Comparison of ENCODE assay signal across 24 cellular contexts in genomic region chr1:119159096-119159495, GRCh38. TPM values are rescaled to one million over a fixed set of nuclear protein-coding genes. Genes with fewer than 3 reads are reported as not detected.
DNase-seq lines count a peak whose midpoint lies in the region; ATAC-seq and TF ChIP-seq lines count a peak whose summit lies in the region.
"Had no signal": no experiment of that assay in that cellular context is flagged by ENCODE, and none has a peak within 500 bp of the region (broad histone marks: within the 10 kb centered on the region; RNA-seq: fewer than 3 reads in every experiment).

No MANE protein-coding gene starts in this region.

- H3K4me3 Mint-ChIP-seq in MCF 10A (ENCODE audit: unreplicated experiment), result no peak overlapping the region
- H3K4me3 Mint-ChIP-seq: H9 had no signal

- no peaks in the 10 kb centered on the region for H3K4me1 Mint-ChIP-seq in MCF 10A (ENCODE audit: insufficient read depth, unreplicated experiment)
- H3K4me1 Mint-ChIP-seq: H9 had no signal

- DNase-seq in breast epithelium (ENCODE audit: low spot score in 2 of 2), result no peak
- no peak for DNase-seq in MCF 10A (ENCODE audit: unreplicated experiment)
- DNase-seq in LHCN-M2 (ENCODE audit: low read depth), result peak; percentile 20
- peak; percentile 31 for DNase-seq in fibroblast of peridontal ligament (ENCODE audit: extremely low read depth)
- DNase-seq in suprapubic skin (ENCODE audit: low spot score in 2 of 2), result no peak
- DNase-seq in PC-3, result no peak
- DNase-seq: 8988T; activated CD4-positive, alpha-beta T cell treated with anti-CD3 and anti-CD28 coated beads, Interleukin-2, amount 50 U/mL, for 1 hour; activated effector memory CD4-positive, alpha-beta T cell treated with Interleukin-2 at 50 U/mL for 16 hours; caudate nucleus; erythroblast; H9; mucosa of descending colon; NCI-H1092; NCI-H2029; NCI-H446 treated with DMSO at 0.1 percent for 48 hours; NK-92 treated with Interleukin-12 subunit alpha and Interleukin-12 subunit beta, amount 100 ng/mL, for 24 hours; stimulated activated CD8-positive, alpha-beta memory T cell treated with anti-CD3 and anti-CD28 coated beads, Interleukin-4, amount 100 ng/mL, for 48 hours; WERI-Rb-1 had no signal

- H3K27me3 ChIP-seq in breast epithelium (no peaks in the 10 kb centered on the region), suprapubic skin (no peaks in the 10 kb centered on the region), PC-3 (ENCODE audit: low read length) (no peaks in the 10 kb centered on the region)
- H3K27me3 ChIP-seq: heart left ventricle, neutrophil had no signal

- POLR2A ChIA-PET in MCF 10A (lab: Yijun Ruan, JAX), result no interaction called here
- POLR2A ChIA-PET in PC-3 (lab: Charles Lee; ENCODE audit: unreplicated experiment), result no interaction called here

- no peaks in the 10 kb centered on the region for H3K27me3 Mint-ChIP-seq in MCF 10A (ENCODE audit: insufficient read depth, unreplicated experiment)

- no peaks in the 10 kb centered on the region for H3K36me3 ChIP-seq in breast epithelium
- H3K36me3 ChIP-seq in suprapubic skin, result peaks cover 32% of the 10 kb centered on the region
- peaks cover 16% of the 10 kb centered on the region; the same call in 1 of the 2 replicates for H3K36me3 ChIP-seq in PC-3 (ENCODE audit: low read depth, low read length)

- TF ChIP-seq CTCF in breast epithelium (IDR thresholded peaks at IDR 0.05), result no peak
- no peak for TF ChIP-seq CTCF in MCF 10A (IDR thresholded peaks at IDR 0.05; ENCODE audit: unreplicated experiment)
- no peak for TF ChIP-seq CTCF in suprapubic skin (IDR thresholded peaks at IDR 0.05)
- no peak for TF ChIP-seq CTCF in PC-3 (conservative IDR thresholded peaks at IDR 0.05; ENCODE audit: low read depth, low read length)

- H3K79me2 ChIP-seq in PC-3 (ENCODE audit: low read length), result no peaks in the 10 kb centered on the region

- CTCF ChIA-PET in MCF 10A (lab: Yijun Ruan, JAX), result interaction anchor here (0.7 kb wide), 1 partner anchor 384 kb away, joined by 4 read pairs; no protein-coding TSS in a partner anchor
- CTCF ChIA-PET in PC-3 (lab: Charles Lee), result no interaction called here

- H3F3A ChIP-seq in PC-3 (ENCODE audit: low read length, unreplicated experiment), result no peaks in the 10 kb centered on the region

- H3K27ac Mint-ChIP-seq in MCF 10A (ENCODE audit: low read depth, unreplicated experiment), result no peak overlapping the region
- H3K27ac Mint-ChIP-seq: H9 had no signal

- H3K9me3 ChIP-seq in breast epithelium (no peaks in the 10 kb centered on the region), suprapubic skin (no peaks in the 10 kb centered on the region), PC-3 (ENCODE audit: low read length) (no peaks in the 10 kb centered on the region)
- H3K9me3 ChIP-seq: mucosa of descending colon, neutrophil had no signal

- ATAC-seq in PC-3 (no peak), GM18505 (IDR thresholded peaks at IDR 0.05; ENCODE audit: unreplicated experiment) (no peak), GM19328 (IDR thresholded peaks at IDR 0.05; ENCODE audit: unreplicated experiment) (no peak)
- ATAC-seq: mucosa of descending colon had no signal

- TF ChIP-seq EP300 in suprapubic skin (IDR thresholded peaks at IDR 0.05), result no peak

- no TSS peak for BruUV-seq in MCF 10A (replicated peaks; lab: Mats Ljungman, UMichigan)
- BruUV-seq in PC-3 (replicated peaks; lab: Mats Ljungman, UMichigan), result no TSS peak

- H3K9ac ChIP-seq in PC-3 (ENCODE audit: low read length), result no peak overlapping the region
- H3K9ac ChIP-seq: KMS-11 had no signal

- H3K4me3 ChIP-seq in breast epithelium (no peak overlapping the region), suprapubic skin (no peak overlapping the region), PC-3 (ENCODE audit: low read length) (no peak overlapping the region)
- H3K4me3 ChIP-seq: heart left ventricle, mucosa of descending colon had no signal

- H3K4me1 ChIP-seq in breast epithelium (no peaks in the 10 kb centered on the region), suprapubic skin (no peaks in the 10 kb centered on the region), PC-3 (ENCODE audit: insufficient read depth, low read length) (no peaks in the 10 kb centered on the region)

- H3K9me2 ChIP-seq in PC-3 (replicated peaks; ENCODE audit: low read length), result no peaks in the 10 kb centered on the region

- H4K20me1 ChIP-seq in PC-3 (ENCODE audit: low read length), result no peaks in the 10 kb centered on the region

- peaks cover 7% of the 10 kb centered on the region for H3K9me3 Mint-ChIP-seq in MCF 10A (ENCODE audit: unreplicated experiment)

- TF ChIP-seq POLR2A in breast epithelium (IDR thresholded peaks at IDR 0.05) (no peak), suprapubic skin (IDR thresholded peaks at IDR 0.05) (no peak), GM18505 (IDR thresholded peaks at IDR 0.05; ENCODE audit: borderline replicate concordance, extremely low read depth, insufficient read depth, insufficient read length) (no peak)

- no peak overlapping the region for H3K4me2 ChIP-seq in PC-3 (ENCODE audit: low read length)
- H3K4me2 ChIP-seq: KMS-11 had no signal

- intact Hi-C loops in breast epithelium (cut with DNase I; ENCODE audit: low total_unique reads), result no loop called here
- intact Hi-C loops in MCF 10A (cut with micrococcal nuclease), result no loop called here
- intact Hi-C loops in PC-3 (cut with micrococcal nuclease), result no loop called here

- H3K27ac ChIP-seq in breast epithelium (peak overlapping the region; percentile 44 to 77), suprapubic skin (peak overlapping the region; percentile 70), PC-3 (ENCODE audit: low read length) (no peak overlapping the region)
- H3K27ac ChIP-seq: KMS-11, neutrophil, WERI-Rb-1 had no signal

- peaks cover 81% of the 10 kb centered on the region for H3K36me3 Mint-ChIP-seq in MCF 10A (ENCODE audit: insufficient read depth, unreplicated experiment)

- H2AFZ ChIP-seq in PC-3 (ENCODE audit: low read length), result no peak overlapping the region

- 64% methylated on average over 3 of the region's 3 CpGs for WGBS in suprapubic skin

RNA-seq across cellular contexts. Expression of gene WARS2, which starts 18.6 kb away (rescaled TPM):
- total RNA-seq in breast epithelium (10 to 100 TPM; 21.1 to 26.2 (median 23.3) TPM), MCF 10A (2022) (17.4 and 27.7 TPM in 2 replicates), LHCN-M2 (2014; rRNA removed) (15.8 and 19.1 TPM in 2 replicates), suprapubic skin (10 to 100 TPM; 13.3 to 28.1 (median 16.2) TPM), PC-3 (2014; rRNA removed) (16.8 and 18.1 TPM in 2 replicates)
- 7.3 TPM for polyA plus RNA-seq in LHCN-M2 (2012)

Comparison
In these comparisons a context has a peak if more than half of its experiments do, and no peak if none do; other contexts are left out.
1. DNase-seq: peak in LHCN-M2 (single experiment) and fibroblast of peridontal ligament (single experiment); none in breast epithelium (0 of 2), MCF 10A (single experiment), suprapubic skin (0 of 2) and PC-3 (single experiment).